23 cellular contexts compared by ENCODE assay signal in the genomic region with DNA sequence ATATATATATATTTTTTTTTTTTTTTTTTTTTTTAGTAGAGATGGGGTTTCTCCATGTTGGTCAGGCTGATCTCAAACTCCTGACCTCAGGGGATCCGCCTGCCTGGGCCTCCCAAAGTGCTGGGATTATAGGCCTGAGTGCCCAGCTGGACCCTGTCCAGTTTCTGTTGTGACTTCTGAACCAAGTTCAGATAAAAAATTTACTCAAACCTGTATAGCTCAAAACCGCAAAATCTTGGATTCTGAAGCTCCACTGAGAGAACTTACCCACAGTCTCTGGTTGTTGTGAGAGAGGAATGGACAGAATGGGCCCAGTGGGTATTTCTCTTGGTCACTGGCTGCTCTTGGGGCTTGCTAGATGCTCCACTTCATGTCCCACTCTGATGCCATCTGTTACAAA.
DNase-seq lines count a peak whose midpoint lies in the region; ATAC-seq, FAIRE-seq and TF ChIP-seq lines count a peak whose summit lies in the region.
"Had no signal": no experiment of that assay in that cellular context is flagged by ENCODE, and none has a peak within 500 bp of the region (broad histone marks: within the 10 kb centered on the region; RNA-seq: fewer than 3 reads in every experiment).

No MANE protein-coding gene starts in this region.

- no peak for FAIRE-seq in K562 (lab: Jason Lieb, UNC)
- FAIRE-seq: GM18507 had no signal

- no peaks in the 10 kb centered on the region for H3K9me3 ChIP-seq in K562 (replicated peaks; ENCODE audit: control insufficient read depth, insufficient read depth, low read depth, low read length)
- no peaks in the 10 kb centered on the region for H3K9me3 ChIP-seq in gastrocnemius medialis
- H3K9me3 ChIP-seq: BLaER1 had no signal

- no peak for TF ChIP-seq RAD21 in K562 (CRISPR knock-in tag; conservative IDR thresholded peaks at IDR 0.05 in 1 of 2, IDR thresholded peaks at IDR 0.05 in 1 of 2)

- no peak overlapping the region for H4K5ac ChIP-seq in mesendoderm (ENCODE audit: low read length)

- H3K36me3 ChIP-seq in K562 (ENCODE audit: control insufficient read depth, insufficient read depth, low read length) (no peaks in the 10 kb centered on the region), mesendoderm (ENCODE audit: control insufficient read depth, insufficient read depth, low read length) (no peaks in the 10 kb centered on the region), gastrocnemius medialis (no peaks in the 10 kb centered on the region)

- intact Hi-C loops in K562 (cut with micrococcal nuclease) (no loop called here), gastrocnemius medialis (cut with DNase I; ENCODE audit: low total_unique reads) (no loop called here)

- H3K4me1 ChIP-seq in K562 (replicated peaks in 1 of 2; ENCODE audit: control insufficient read depth in 2 of 2, insufficient read depth in 2 of 2, low read length in 2 of 2) (peaks cover 10 to 47% of the 10 kb centered on the region in 2 experiments; a peak in 4 of 5 replicates), mesendoderm (ENCODE audit: control insufficient read depth, low read depth, low read length) (peaks cover 4% of the 10 kb centered on the region), gastrocnemius medialis (peaks cover 0 to 10% of the 10 kb centered on the region in 2 donors)
- H3K4me1 ChIP-seq: BLaER1 had no signal

- no peaks in the 10 kb centered on the region for H4K20me1 ChIP-seq in K562 (replicated peaks; ENCODE audit: control insufficient read depth, insufficient read depth, low read length)

- no peak overlapping the region for H3K4ac ChIP-seq in mesendoderm (ENCODE audit: low read depth, low read length)

- H3K4me3 ChIP-seq in K562, result no peak overlapping the region
- H3K4me3 ChIP-seq in mesendoderm (ENCODE audit: low read length), result no peak overlapping the region
- H3K4me3 ChIP-seq in gastrocnemius medialis, result no peak overlapping the region
- H3K4me3 ChIP-seq: BLaER1, GM23248 had no signal

- H3K9ac ChIP-seq in K562 (ENCODE audit: insufficient read depth in 1 of 2, low read depth in 2 of 2, low read length in 2 of 2) (peak overlapping the region in 1 of 2 experiments; percentile 42; a peak in 2 of 4 replicates), mesendoderm (ENCODE audit: low read length) (no peak overlapping the region)
- H3K9ac ChIP-seq: BLaER1, GM23248, KMS-11 had no signal

- H3K9me1 ChIP-seq in K562 (ENCODE audit: control insufficient read depth, insufficient read depth, low read length), result no peaks in the 10 kb centered on the region

- no peak overlapping the region for H3K23ac ChIP-seq in mesendoderm (ENCODE audit: low read length)

- H2AK5ac ChIP-seq in mesendoderm (ENCODE audit: low read length), result no peak overlapping the region

- WGBS in K562 (ENCODE audit: insufficient coverage, low coverage, missing lambda C conversion rate), result 3% methylated on average over 2 of the region's 2 CpGs
- no CpG with 5 or more reads among the region's 2 CpGs for WGBS in mesendoderm (ENCODE audit: extremely low coverage, insufficient coverage, low lambda C conversion rate)

- H2BK120ac ChIP-seq in mesendoderm (ENCODE audit: low read depth, low read length), result no peak overlapping the region

- H3K27ac ChIP-seq in C4-2B (peak overlapping the region; percentile 27; the same call in 1 of the 2 replicates), K562 (ENCODE audit: extremely low read depth, low read depth, low read length) (peak overlapping the region; percentile 77), mesendoderm (ENCODE audit: low read depth, low read length) (no peak overlapping the region), gastrocnemius medialis (no peak overlapping the region)
- H3K27ac ChIP-seq: BLaER1, GM23248, KMS-11, RWPE1 had no signal

- no peak overlapping the region for H2BK5ac ChIP-seq in mesendoderm (ENCODE audit: low read length)

- ATAC-seq in K562 (no peak; the same call in 2 of the 3 replicates), esophagus mucosa (no peak), gastrocnemius medialis (no peak)
- ATAC-seq: T-cell had no signal

- peaks cover 2% of the 10 kb centered on the region for H3K79me1 ChIP-seq in mesendoderm (ENCODE audit: low read length)

- TF ChIP-seq POLR2A in K562 (conservative IDR thresholded peaks at IDR 0.05) (no peak), gastrocnemius medialis (IDR thresholded peaks at IDR 0.05) (no peak)

- H3K79me2 ChIP-seq in K562 (ENCODE audit: control insufficient read depth, insufficient read depth, low read length) (peaks cover 63% of the 10 kb centered on the region), mesendoderm (ENCODE audit: control insufficient read depth, insufficient read depth, low read length) (no peaks in the 10 kb centered on the region)

- CTCF ChIA-PET in K562 (lab: Yijun Ruan, JAX; ENCODE audit: low intra/inter-chr PET ratio), result no interaction called here

- TF ChIP-seq CTCF in C4-2B (conservative IDR thresholded peaks at IDR 0.05) (no peak), K562 (IDR thresholded peaks at IDR 0.05 in 2 of 3, conservative IDR thresholded peaks at IDR 0.05 in 1 of 3; ENCODE audit: insufficient read depth in 2 of 3, low read depth in 1 of 3, low read length in 3 of 3) (no peak), gastrocnemius medialis (IDR thresholded peaks at IDR 0.05 in 4 of 5, conservative IDR thresholded peaks at IDR 0.05 in 1 of 5) (no peak)

- in situ Hi-C loops in K562 (cut with MboI) (no loop called here), gastrocnemius medialis (cut with MboI; ENCODE audit: low sequenced_read_pairs in 4 of 4) (no loop called here)

- H3K56ac ChIP-seq in mesendoderm (ENCODE audit: low read length), result no peak overlapping the region

- H3K18ac ChIP-seq in mesendoderm (ENCODE audit: low read length), result peak overlapping the region; percentile 75

- H2AFZ ChIP-seq in K562 (ENCODE audit: low read depth, low read length), result no peak overlapping the region
- H2AFZ ChIP-seq: GM23248 had no signal

- TF ChIP-seq EP300 in K562 (IDR thresholded peaks at IDR 0.05; ENCODE audit: low read length), result no peak

- no TSS peak for BruUV-seq in K562 (replicated peaks; lab: Mats Ljungman, UMichigan)

- POLR2A ChIA-PET in K562 (lab: Yijun Ruan, JAX), result interaction anchor here (1.2 to 1.9 kb wide), 2 partner anchors 10 to 17 kb away, joined by 3 to 5 read pairs; no protein-coding TSS in a partner anchor

- no peaks in the 10 kb centered on the region for H3K27me3 ChIP-seq in K562 (ENCODE audit: control insufficient read depth in 2 of 2, insufficient read depth in 2 of 2, low read length in 2 of 2)
- no peaks in the 10 kb centered on the region for H3K27me3 ChIP-seq in mesendoderm (ENCODE audit: insufficient read depth, low read length, poor library complexity)
- no peaks in the 10 kb centered on the region for H3K27me3 ChIP-seq in gastrocnemius medialis
- H3K27me3 ChIP-seq: BLaER1 had no signal

- no peak overlapping the region for H4K8ac ChIP-seq in mesendoderm (ENCODE audit: low read depth, low read length)

- H3K4me2 ChIP-seq in K562 (ENCODE audit: insufficient read depth, low read length) (peak overlapping the region; percentile 73), mesendoderm (ENCODE audit: low read length) (no peak overlapping the region)
- H3K4me2 ChIP-seq: BLaER1, KMS-11 had no signal

- DNase-seq in NCI-H524 (lab: John Stamatoyannopoulos, UW) (peak; percentile 52 to 84), K562 (ENCODE audit: extremely low read depth in 1 of 4, low spot score in 3 of 4) (peak in 1 of 4 experiments; percentile 47), mesendoderm (no peak), mesenteric fat pad (ENCODE audit: low spot score) (no peak), DMS153 treated with DMSO at 0.1 percent for 48 hours (lab: John Stamatoyannopoulos, UW; ENCODE audit: unreplicated experiment) (no peak), gastrocnemius medialis (no peak)
- DNase-seq: CD4-positive, alpha-beta T cell; DND-41; GM23248; H9; IMR-90; NCI-H1092; NCI-H1436 treated with DMSO at 0.1 percent for 48 hours; NCI-H187 treated with DMSO at 0.1 percent for 48 hours; NCI-H526 treated with DMSO at 0.1 percent for 48 hours; SHP77; T-cell had no signal

- H2BK15ac ChIP-seq in mesendoderm (replicated peaks; ENCODE audit: low read depth), result no peak overlapping the region

TF ChIP-seq in K562, 482 proteins besides CTCF, POLR2A, EP300 and RAD21 (continues in another document):
- TF ChIP-seq, protein P1, sequence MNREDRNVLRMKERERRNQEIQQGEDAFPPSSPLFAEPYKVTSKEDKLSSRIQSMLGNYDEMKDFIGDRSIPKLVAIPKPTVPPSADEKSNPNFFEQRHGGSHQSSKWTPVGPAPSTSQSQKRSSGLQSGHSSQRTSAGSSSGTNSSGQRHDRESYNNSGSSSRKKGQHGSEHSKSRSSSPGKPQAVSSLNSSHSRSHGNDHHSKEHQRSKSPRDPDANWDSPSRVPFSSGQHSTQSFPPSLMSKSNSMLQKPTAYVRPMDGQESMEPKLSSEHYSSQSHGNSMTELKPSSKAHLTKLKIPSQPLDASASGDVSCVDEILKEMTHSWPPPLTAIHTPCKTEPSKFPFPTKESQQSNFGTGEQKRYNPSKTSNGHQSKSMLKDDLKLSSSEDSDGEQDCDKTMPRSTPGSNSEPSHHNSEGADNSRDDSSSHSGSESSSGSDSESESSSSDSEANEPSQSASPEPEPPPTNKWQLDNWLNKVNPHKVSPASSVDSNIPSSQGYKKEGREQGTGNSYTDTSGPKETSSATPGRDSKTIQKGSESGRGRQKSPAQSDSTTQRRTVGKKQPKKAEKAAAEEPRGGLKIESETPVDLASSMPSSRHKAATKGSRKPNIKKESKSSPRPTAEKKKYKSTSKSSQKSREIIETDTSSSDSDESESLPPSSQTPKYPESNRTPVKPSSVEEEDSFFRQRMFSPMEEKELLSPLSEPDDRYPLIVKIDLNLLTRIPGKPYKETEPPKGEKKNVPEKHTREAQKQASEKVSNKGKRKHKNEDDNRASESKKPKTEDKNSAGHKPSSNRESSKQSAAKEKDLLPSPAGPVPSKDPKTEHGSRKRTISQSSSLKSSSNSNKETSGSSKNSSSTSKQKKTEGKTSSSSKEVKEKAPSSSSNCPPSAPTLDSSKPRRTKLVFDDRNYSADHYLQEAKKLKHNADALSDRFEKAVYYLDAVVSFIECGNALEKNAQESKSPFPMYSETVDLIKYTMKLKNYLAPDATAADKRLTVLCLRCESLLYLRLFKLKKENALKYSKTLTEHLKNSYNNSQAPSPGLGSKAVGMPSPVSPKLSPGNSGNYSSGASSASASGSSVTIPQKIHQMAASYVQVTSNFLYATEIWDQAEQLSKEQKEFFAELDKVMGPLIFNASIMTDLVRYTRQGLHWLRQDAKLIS (CRISPR knock-in tag; IDR thresholded peaks at IDR 0.05), result no peak
- TF ChIP-seq PYGO2 (tag; IDR thresholded peaks at IDR 0.05), result no peak
- TF ChIP-seq ZNF41 (CRISPR knock-in tag; conservative IDR thresholded peaks at IDR 0.05), result no peak
- TF ChIP-seq CTBP1 (IDR thresholded peaks at IDR 0.05; ENCODE audit: borderline replicate concordance), result no peak

Comparison
In these comparisons a context has a peak if more than half of its experiments do, and no peak if none do; other contexts are left out.
1. H3K27ac ChIP-seq: peak in C4-2B (single experiment) and K562 (single experiment); none in mesendoderm (single experiment) and gastrocnemius medialis (0 of 4).
2. DNase-seq: peak in NCI-H524 (2 of 2); none in mesendoderm (single experiment), mesenteric fat pad (single experiment), DMS153 treated with DMSO at 0.1 percent for 48 hours (single experiment) and gastrocnemius medialis (0 of 2).